ENCODE assay signal across 35 cellular contexts in genomic region chr1:183979437-183979836, GRCh38. TPM values are rescaled to one million over a fixed set of nuclear protein-coding genes. Genes with fewer than 3 reads are reported as not detected.
DNase-seq lines count a peak whose midpoint lies in the region; ATAC-seq, FAIRE-seq and TF ChIP-seq lines count a peak whose summit lies in the region.
"Had no signal": no experiment of that assay in that cellular context is flagged by ENCODE, and none has a peak within 500 bp of the region (broad histone marks: within the 10 kb centered on the region; RNA-seq: fewer than 3 reads in every experiment).

No MANE protein-coding gene starts in this region.

- TF ChIP-seq CTCF in GM12878 (IDR thresholded peaks at IDR 0.05 in 2 of 3, conservative IDR thresholded peaks at IDR 0.05 in 1 of 3; ENCODE audit: control insufficient read depth in 2 of 3, extremely low read depth in 1 of 3, insufficient read depth in 1 of 3, low read depth in 3 of 3, low read length in 3 of 3): no peak
- no peak for TF ChIP-seq CTCF in K562 (IDR thresholded peaks at IDR 0.05 in 2 of 3, conservative IDR thresholded peaks at IDR 0.05 in 1 of 3; ENCODE audit: insufficient read depth in 2 of 3, low read depth in 1 of 3, low read length in 3 of 3)
- TF ChIP-seq CTCF in dorsolateral prefrontal cortex (IDR thresholded peaks at IDR 0.05 in 54 of 56, conservative IDR thresholded peaks at IDR 0.05 in 2 of 56; ENCODE audit: low read depth in 1 of 56, partially characterized antibody in 56 of 56): no peak

- ATAC-seq in GM12878 (no peak), K562 (0 out of 3 replicates have a peak, but pooled peaks have one; percentile 6), HG03135 (IDR thresholded peaks at IDR 0.05; ENCODE audit: unreplicated experiment) (no peak), HG03039 (IDR thresholded peaks at IDR 0.05; ENCODE audit: unreplicated experiment) (no peak)
- ATAC-seq: A549; CD8-positive, alpha-beta T cell had no signal

- no peaks in the 10 kb centered on the region for H3K9me3 ChIP-seq in GM12878 (replicated peaks; ENCODE audit: control insufficient read depth, insufficient read depth, low read length)
- H3K9me3 ChIP-seq in K562 (replicated peaks; ENCODE audit: control insufficient read depth, insufficient read depth, low read depth, low read length): no peaks in the 10 kb centered on the region
- H3K9me3 ChIP-seq: A549; BE2C; BLaER1; BLaER1 treated with 17β-estradiol and CSF1 and Interleukin-3, amounts not matched to agents 10 nM and 100 nM; Caco-2 had no signal

- H3K4me3 ChIP-seq in GM12878 (no peak overlapping the region), K562 (no peak overlapping the region), dorsolateral prefrontal cortex (no peak overlapping the region)
- H3K4me3 ChIP-seq: A549; BLaER1; BLaER1 treated with 17β-estradiol and CSF1 and Interleukin-3, amounts not matched to agents 10 nM and 100 nM had no signal

- DNase-seq in GM19239 (ENCODE audit: insufficient read length, low spot score): no peak
- no peak for DNase-seq in GM12878 (ENCODE audit: low read depth, low spot score)
- no peak for DNase-seq in K562 (ENCODE audit: extremely low read depth in 1 of 4, low spot score in 3 of 4)
- no peak for DNase-seq in dorsolateral prefrontal cortex
- no peak for DNase-seq in GM19238 (ENCODE audit: insufficient read length, low spot score)
- no peak for DNase-seq in activated naive CD4-positive, alpha-beta T cell (lab: John Stamatoyannopoulos, UW)
- DNase-seq: 8988T; ACHN; AML-193; BE2C; C1 segment of cervical spinal cord; Caco-2; Calu3; CD4-positive, alpha-beta memory T cell; CD4-positive, alpha-beta T cell; CD4-positive, CD25-positive, alpha-beta regulatory T cell; CD8-positive, alpha-beta memory T cell; CD8-positive, alpha-beta T cell; COR-L47; DMS 273 treated with DMSO at 0.1 percent for 48 hours; DMS153; DMS53; DMS79; DMS79 treated with DMSO at 0.1 percent for 48 hours; DND-41; EL had no signal

- no peak for TF ChIP-seq POLR2A in GM12878 (IDR thresholded peaks at IDR 0.05; ENCODE audit: low read depth, low read length)
- no peak for TF ChIP-seq POLR2A in K562 (conservative IDR thresholded peaks at IDR 0.05)

- BruUV-seq in GM12878 (replicated peaks; lab: Mats Ljungman, UMichigan) (no TSS peak), K562 (replicated peaks; lab: Mats Ljungman, UMichigan) (no TSS peak)

- H4K20me1 ChIP-seq in GM12878 (ENCODE audit: control insufficient read depth, insufficient read depth) (no peaks in the 10 kb centered on the region), K562 (replicated peaks; ENCODE audit: control insufficient read depth, insufficient read depth, low read length) (no peaks in the 10 kb centered on the region)
- H4K20me1 ChIP-seq: BLaER1; BLaER1 treated with 17β-estradiol and CSF1 and Interleukin-3, amounts not matched to agents 10 nM and 100 nM had no signal

- H3K79me2 ChIP-seq in GM12878 (ENCODE audit: control insufficient read depth, insufficient read depth, low read length): no peaks in the 10 kb centered on the region
- no peaks in the 10 kb centered on the region for H3K79me2 ChIP-seq in K562 (ENCODE audit: control insufficient read depth, insufficient read depth, low read length)

- WGBS in GM12878 (ENCODE audit: insufficient coverage, insufficient replicate concordance, low lambda C conversion rate, missing lambda C conversion rate): 0% methylated on average over 1 of the region's 1 CpG
- 0% methylated on average over 1 of the region's 1 CpG for WGBS in K562 (ENCODE audit: insufficient coverage, low coverage, missing lambda C conversion rate)

- RAD21 ChIA-PET in GM12878 (lab: Charles Lee; ENCODE audit: unreplicated experiment): no interaction called here

- H3K4me2 ChIP-seq in GM12878 (ENCODE audit: control insufficient read depth, insufficient read depth) (no peak overlapping the region), K562 (ENCODE audit: insufficient read depth, low read length) (no peak overlapping the region)
- H3K4me2 ChIP-seq: A549; BLaER1; BLaER1 treated with 17β-estradiol and CSF1 and Interleukin-3, amounts not matched to agents 10 nM and 100 nM had no signal

- TF ChIP-seq RAD21 in GM12878 (IDR thresholded peaks at IDR 0.05; ENCODE audit: insufficient read depth, low read depth, low read length) (no peak), K562 (CRISPR knock-in tag; conservative IDR thresholded peaks at IDR 0.05 in 1 of 2, IDR thresholded peaks at IDR 0.05 in 1 of 2) (no peak)

- H3K4me1 ChIP-seq in GM12878 (ENCODE audit: control insufficient read depth, insufficient read depth, low read length) (no peaks in the 10 kb centered on the region), K562 (replicated peaks in 1 of 2; ENCODE audit: control insufficient read depth in 2 of 2, insufficient read depth in 2 of 2, low read length in 2 of 2) (peaks cover 0 to 20% of the 10 kb centered on the region in 2 experiments; a peak in 3 of 5 replicates)
- H3K4me1 ChIP-seq: A549, BE2C, Caco-2 had no signal

- POLR2A ChIA-PET in GM12878 (lab: Charles Lee) (no interaction called here), K562 (lab: Yijun Ruan, JAX) (interaction anchor here (1.4 kb wide), 1 partner anchor 17 kb away, joined by 5 read pairs; no protein-coding TSS in a partner anchor)

- TF ChIP-seq EP300 in GM12878 (IDR thresholded peaks at IDR 0.05; ENCODE audit: borderline replicate concordance in 1 of 2, control insufficient read depth in 1 of 2, low read depth in 2 of 2, low read length in 2 of 2) (no peak), K562 (IDR thresholded peaks at IDR 0.05; ENCODE audit: low read length) (no peak)

- no peak overlapping the region for H3K9ac ChIP-seq in GM12878 (ENCODE audit: control insufficient read depth, insufficient read depth, low read length)
- no peak overlapping the region; a peak in 1 of 4 replicates for H3K9ac ChIP-seq in K562 (ENCODE audit: insufficient read depth in 1 of 2, low read depth in 2 of 2, low read length in 2 of 2)
- H3K9ac ChIP-seq: BLaER1; BLaER1 treated with 17β-estradiol and CSF1 and Interleukin-3, amounts not matched to agents 10 nM and 100 nM had no signal

- CTCF ChIA-PET in GM12878 (lab: Yijun Ruan, JAX) (no interaction called here), K562 (lab: Yijun Ruan, JAX; ENCODE audit: low intra/inter-chr PET ratio) (no interaction called here)

- in situ Hi-C loops in GM12878 (cut with MboI): no loop called here
- in situ Hi-C loops in K562 (cut with MboI): no loop called here

- no peaks in the 10 kb centered on the region for H3K27me3 ChIP-seq in GM12878 (replicated peaks in 1 of 2; ENCODE audit: control insufficient read depth in 2 of 2, insufficient read depth in 2 of 2, low read length in 1 of 2)
- no peaks in the 10 kb centered on the region for H3K27me3 ChIP-seq in K562 (ENCODE audit: control insufficient read depth in 2 of 2, insufficient read depth in 2 of 2, low read length in 2 of 2)
- H3K27me3 ChIP-seq in dorsolateral prefrontal cortex: no peaks in the 10 kb centered on the region
- H3K27me3 ChIP-seq: BE2C; BLaER1; BLaER1 treated with 17β-estradiol and CSF1 and Interleukin-3, amounts not matched to agents 10 nM and 100 nM had no signal

- H3K36me3 ChIP-seq in GM12878 (ENCODE audit: control insufficient read depth in 2 of 2, insufficient read depth in 2 of 2, low read length in 1 of 2) (no peaks in the 10 kb centered on the region), K562 (ENCODE audit: control insufficient read depth, insufficient read depth, low read length) (peaks cover 13% of the 10 kb centered on the region; the same call in 2 of the 3 replicates)
- H3K36me3 ChIP-seq: BE2C, BLaER1 had no signal

- H2AFZ ChIP-seq in GM12878 (ENCODE audit: control insufficient read depth, low read depth, low read length) (no peak overlapping the region), K562 (ENCODE audit: low read depth, low read length) (peak overlapping the region; percentile 43)

- intact Hi-C loops in GM12878 (cut with micrococcal nuclease; ENCODE audit: unreplicated experiment) (no loop called here), K562 (cut with micrococcal nuclease) (no loop called here), dorsolateral prefrontal cortex (cut with DNase I) (no loop called here)

- FAIRE-seq in GM19239 (lab: Jason Lieb, UNC) (peak; percentile 23), GM12878 (lab: Jason Lieb, UNC) (no peak), K562 (lab: Jason Lieb, UNC) (no peak)
- FAIRE-seq: A204.1, A549 had no signal

- no peaks in the 10 kb centered on the region for H3K9me1 ChIP-seq in K562 (ENCODE audit: control insufficient read depth, insufficient read depth, low read length)

- SMC1A ChIA-PET in GM12878 (lab: Charles Lee; ENCODE audit: uncharacterized antibody, unreplicated experiment): interaction anchor here (1.0 kb wide), 1 partner anchor 10 kb away, joined by 3 read pairs; no protein-coding TSS in a partner anchor

- H3K27ac ChIP-seq in GM12878 (ENCODE audit: control insufficient read depth, insufficient read depth): no peak overlapping the region
- no peak overlapping the region; the same call in 2 of the 3 replicates for H3K27ac ChIP-seq in K562 (ENCODE audit: extremely low read depth, low read depth, low read length)
- peak overlapping the region in 53 of 59 donors; percentile 13 to 99 (median 93) for H3K27ac ChIP-seq in dorsolateral prefrontal cortex
- H3K27ac ChIP-seq: 22Rv1; A549; BLaER1; BLaER1 treated with 17β-estradiol and CSF1 and Interleukin-3, amounts not matched to agents 10 nM and 100 nM; C4-2B had no signal

RNA-seq across cellular contexts. Expression of gene COLGALT2, which starts 58.1 kb away (rescaled TPM):
- total RNA-seq in GM12878 (2013; cell fraction: nucleolus; rRNA removed): 2.6 and 2.9 TPM in 2 replicates
- total RNA-seq in GM12878 (2014; rRNA removed) (0.96 and 1.1 TPM in 2 replicates), GM12878 (2014; rRNA removed; fragmentation: Illumina TruSeq; extraction: Trizol) (0.81 and 1.1 TPM in 2 replicates), GM12878 (2021) (1.5 TPM in 2 replicates), K562 (2014; rRNA removed) (18.8 and 19.1 TPM in 2 replicates), K562 (2014; rRNA removed; fragmentation: Illumina TruSeq; extraction: Trizol) (19.2 and 23.0 TPM in 2 replicates), K562 (2015; rRNA removed; fragmentation: Illumina TruSeq; extraction: Trizol) (11.3 and 11.6 TPM in 2 replicates), K562 (2021) (23.2 and 29.1 TPM in 2 replicates), dorsolateral prefrontal cortex (10 to 100 TPM; 33.1 to 91.2 (median 49.7) TPM)
- not detected for polyA plus RNA-seq in GM12878 (2011; ENCODE audit: low read depth)
- polyA plus RNA-seq in GM12878 (2011; rRNA removed) (0.24 and 0.31 TPM in 2 replicates), GM12878 (2014; fragmentation: Illumina TruSeq; extraction: Trizol) (1.4 and 2.1 TPM in 2 replicates), GM12878 (2014; fragmentation: Nextera tagmentation; extraction: Ambion mirVana) (under 1 TPM; 0.45 to 0.75 TPM), GM12878 (2014; rRNA removed) (0.62 and 0.83 TPM in 2 replicates), GM12878 (2016; fragmentation: Nextera tagmentation; extraction: Ambion mirVana) (under 1 TPM; 0.62 to 0.82 TPM), K562 (2011; rRNA removed) (7.4 and 9.3 TPM in 2 replicates), K562 (2014; fragmentation: Illumina TruSeq; extraction: Trizol) (29.3 and 32.1 TPM in 2 replicates), K562 (2014; fragmentation: Nextera tagmentation; extraction: Ambion mirVana) (10 to 100 TPM; 12.1 to 22.4 TPM), K562 (2014; rRNA removed) (15.8 and 18.5 TPM in 2 replicates)
- 0.27 and 0.39 TPM in 2 replicates for polyA plus RNA-seq in GM12878 (2011; cell fraction: cytosol; rRNA removed)
- 0.75 and 1.9 TPM in 2 replicates for polyA plus RNA-seq in GM12878 (2011; cell fraction: nucleus; rRNA removed)
- 0.08 TPM in 1 of 2 replicates, not detected in the other for polyA plus RNA-seq in GM12878 (2012)
- polyA minus RNA-seq in GM12878 (2011; rRNA and poly(A)+ RNA removed): 0.15 and 0.59 TPM in 2 replicates
- not detected in 2 replicates for polyA minus RNA-seq in GM12878 (2011; cell fraction: cytosol; rRNA and poly(A)+ RNA removed)
- 0.48 and 0.86 TPM in 2 replicates for polyA minus RNA-seq in GM12878 (2011; cell fraction: nucleus; rRNA and poly(A)+ RNA removed)
- total RNA-seq in K562 (2011; cell fraction: chromatin; rRNA removed; ENCODE audit: low replicate concordance): 26.9 and 36.6 TPM in 2 replicates
- 22.2 TPM in 2 replicates for total RNA-seq in K562 (2011; cell fraction: nucleolus; rRNA removed)
- 33.3 and 42.1 TPM in 2 replicates for total RNA-seq in K562 (2011; cell fraction: nucleoplasm; rRNA removed)
- 8.1 and 8.2 TPM in 2 replicates for polyA plus RNA-seq in K562 (2011; cell fraction: cytosol; rRNA removed)
- polyA plus RNA-seq in K562 (2011; cell fraction: nucleus; rRNA removed): 36.5 and 59.0 TPM in 2 replicates
- 16.0 and 73.3 TPM in 2 replicates for polyA plus RNA-seq in K562 (2012)
- polyA minus RNA-seq in K562 (2011; rRNA and poly(A)+ RNA removed): 9.9 and 12.4 TPM in 2 replicates
- polyA minus RNA-seq in K562 (2011; cell fraction: cytosol; rRNA and poly(A)+ RNA removed): 8.8 and 9.0 TPM in 2 replicates
- polyA minus RNA-seq in K562 (2011; cell fraction: nucleus; rRNA and poly(A)+ RNA removed): 21.8 and 22.5 TPM in 2 replicates
- polyA plus RNA-seq: CD14-positive monocyte had no signal

Comparison
In these comparisons a context has a peak if more than half of its experiments do, and no peak if none do; other contexts are left out.
1. H3K27ac ChIP-seq: peak in dorsolateral prefrontal cortex (53 of 59); none in GM12878 (single experiment) and K562 (single experiment).